ENCODE assay signal across 20 cellular contexts in genomic region chr20:58549231-58549630, GRCh38. TPM values are rescaled to one million over a fixed set of nuclear protein-coding genes. Genes with fewer than 3 reads are reported as not detected.
DNase-seq lines count a peak whose midpoint lies in the region; ATAC-seq, FAIRE-seq and TF ChIP-seq lines count a peak whose summit lies in the region.
"Had no signal": no experiment of that assay in that cellular context is flagged by ENCODE, and none has a peak within 500 bp of the region (broad histone marks: within the 10 kb centered on the region; RNA-seq: fewer than 3 reads in every experiment).

No MANE protein-coding gene starts in this region.

- no peak overlapping the region for H3K4me3 Mint-ChIP-seq in brain
- H3K4me3 Mint-ChIP-seq in activated CD4-positive, alpha-beta T cell treated with anti-CD3 and anti-CD28 coated beads, Interleukin-2, amount 10 ng/mL, durations not matched to agents 7 days and 5 days: no peak overlapping the region
- H3K4me3 Mint-ChIP-seq: CD4-positive, alpha-beta T cell had no signal

- TF ChIP-seq POLR2A in vagina (IDR thresholded peaks at IDR 0.05): no peak

- peak overlapping the region; percentile 11 for H2AK5ac ChIP-seq in mesenchymal stem cell (ENCODE audit: low read length, severe bottlenecking)

- H3K36me3 Mint-ChIP-seq in brain: no peaks in the 10 kb centered on the region
- no peaks in the 10 kb centered on the region for H3K36me3 Mint-ChIP-seq in activated CD4-positive, alpha-beta T cell treated with anti-CD3 and anti-CD28 coated beads, Interleukin-2, amount 10 ng/mL, durations not matched to agents 7 days and 5 days (ENCODE audit: low read depth)

- CTCF ChIA-PET in activated CD4-positive, alpha-beta T cell treated with anti-CD3 and anti-CD28 coated beads, Interleukin-2, amount 10 ng/mL, durations not matched to agents 7 days and 5 days (lab: Charles Lee): no interaction called here

- no peak overlapping the region for H2BK5ac ChIP-seq in mesenchymal stem cell (ENCODE audit: low read depth, low read length, poor library complexity, severe bottlenecking)

- no peak overlapping the region for H3K23ac ChIP-seq in mesenchymal stem cell (ENCODE audit: low read length in 2 of 2)

- no peaks in the 10 kb centered on the region for H3K79me1 ChIP-seq in mesenchymal stem cell (replicated peaks; ENCODE audit: low read length, poor library complexity, severe bottlenecking)

- intact Hi-C loops in vagina (cut with DNase I): no loop called here

- H3K9ac ChIP-seq in mesenchymal stem cell (ENCODE audit: low read length): no peak overlapping the region

- no peak overlapping the region for H2BK15ac ChIP-seq in mesenchymal stem cell (ENCODE audit: low read depth, poor library complexity, severe bottlenecking)

- no peak for DNase-seq in mesenchymal stem cell
- no peak for DNase-seq in osteoblast (ENCODE audit: insufficient read length, low spot score, missing footprints)
- peak; percentile 47 to 88 for DNase-seq in vagina (ENCODE audit: extremely low spot score in 2 of 2)
- DNase-seq in urothelium cell line (ENCODE audit: low spot score): no peak
- no peak for DNase-seq in superior temporal gyrus (ENCODE audit: extremely low spot score)
- DNase-seq in activated CD4-positive, alpha-beta T cell treated with anti-CD3 and anti-CD28 coated beads, Interleukin-2, amount 10 ng/mL, durations not matched to agents 7 days and 5 days: no peak
- DNase-seq: ACHN; AML-193; CD4-positive, alpha-beta T cell; GOT3 had no signal

- H2BK12ac ChIP-seq in mesenchymal stem cell (ENCODE audit: low read length in 2 of 2): no peak overlapping the region

- WGBS in mesenchymal stem cell: 90% methylated on average over 5 of the region's 5 CpGs

- POLR2A ChIA-PET in activated CD4-positive, alpha-beta T cell treated with anti-CD3 and anti-CD28 coated beads, Interleukin-2, amount 10 ng/mL, durations not matched to agents 7 days and 5 days (lab: Charles Lee): no interaction called here

- no peaks in the 10 kb centered on the region for H4K20me1 ChIP-seq in osteoblast (ENCODE audit: insufficient read depth, low read length)

- H3K18ac ChIP-seq in mesenchymal stem cell (ENCODE audit: low read depth in 1 of 2, low read length in 2 of 2): no peak overlapping the region

- FAIRE-seq in urothelium cell line (lab: Jason Lieb, UNC): no peak
- FAIRE-seq: A204.1, D721Med, G401.6, GM12891, GM19239, K562 had no signal

- no peak overlapping the region for H4K8ac ChIP-seq in mesenchymal stem cell (ENCODE audit: low read length)

- H3K9me3 ChIP-seq in mesenchymal stem cell (ENCODE audit: control insufficient read depth, low read length) (no peaks in the 10 kb centered on the region), osteoblast (ENCODE audit: low read depth, low read length) (no peaks in the 10 kb centered on the region), vagina (no peaks in the 10 kb centered on the region)

- H2AFZ ChIP-seq in mesenchymal stem cell (ENCODE audit: low read depth, low read length) (no peak overlapping the region), osteoblast (ENCODE audit: low read length) (no peak overlapping the region)

- H3K27ac Mint-ChIP-seq in brain: peak overlapping the region in 3 of 5 experiments; percentile 60 to 66 (median 66)
- H3K27ac Mint-ChIP-seq in activated CD4-positive, alpha-beta T cell treated with anti-CD3 and anti-CD28 coated beads, Interleukin-2, amount 10 ng/mL, durations not matched to agents 7 days and 5 days: no peak overlapping the region
- H3K27ac Mint-ChIP-seq: CD4-positive, alpha-beta T cell had no signal

- peaks cover 18% of the 10 kb centered on the region for H3K4me1 ChIP-seq in mesenchymal stem cell (ENCODE audit: control insufficient read depth, insufficient read depth, low read depth, low read length)
- peaks cover 74% of the 10 kb centered on the region for H3K4me1 ChIP-seq in osteoblast (ENCODE audit: insufficient read depth, low read length)
- peaks cover 19% of the 10 kb centered on the region for H3K4me1 ChIP-seq in vagina
- H3K4me1 ChIP-seq: Caco-2 had no signal

- TF ChIP-seq CTCF in brain (conservative IDR thresholded peaks at IDR 0.05) (no peak), osteoblast (IDR thresholded peaks at IDR 0.05; ENCODE audit: extremely low read depth, low read depth, low read length) (no peak), vagina (IDR thresholded peaks at IDR 0.05) (no peak)

- H3K79me2 ChIP-seq in osteoblast (ENCODE audit: insufficient read depth, low read length): no peaks in the 10 kb centered on the region

- no peak overlapping the region for H2BK120ac ChIP-seq in mesenchymal stem cell (ENCODE audit: low read depth, low read length)

- H3K36me3 ChIP-seq in mesenchymal stem cell (ENCODE audit: control insufficient read depth in 1 of 2, insufficient read depth in 2 of 2, low read depth in 1 of 2, low read length in 2 of 2) (no peaks in the 10 kb centered on the region), osteoblast (ENCODE audit: insufficient read depth, low read length) (peaks cover 12% of the 10 kb centered on the region), vagina (no peaks in the 10 kb centered on the region)

- H3K4me2 ChIP-seq in mesenchymal stem cell (ENCODE audit: low read length, poor library complexity, severe bottlenecking) (no peak overlapping the region), osteoblast (ENCODE audit: insufficient read depth, low read length) (no peak overlapping the region)

- peaks cover 0 to 10% (median 2%) of the 10 kb centered on the region in 5 experiments for H3K9me3 Mint-ChIP-seq in brain
- no peaks in the 10 kb centered on the region for H3K9me3 Mint-ChIP-seq in activated CD4-positive, alpha-beta T cell treated with anti-CD3 and anti-CD28 coated beads, Interleukin-2, amount 10 ng/mL, durations not matched to agents 7 days and 5 days
- H3K9me3 Mint-ChIP-seq: CD4-positive, alpha-beta T cell had no signal

- no peak overlapping the region for H3K4me3 ChIP-seq in mesenchymal stem cell (ENCODE audit: insufficient read depth in 1 of 2, low read depth in 1 of 2, low read length in 2 of 2)
- no peak overlapping the region for H3K4me3 ChIP-seq in osteoblast (ENCODE audit: insufficient read depth, low read length)
- H3K4me3 ChIP-seq in vagina: no peak overlapping the region
- H3K4me3 ChIP-seq: K562 had no signal

- H3K27me3 Mint-ChIP-seq in brain: peaks cover 14% of the 10 kb centered on the region
- peaks cover 9% of the 10 kb centered on the region for H3K27me3 Mint-ChIP-seq in activated CD4-positive, alpha-beta T cell treated with anti-CD3 and anti-CD28 coated beads, Interleukin-2, amount 10 ng/mL, durations not matched to agents 7 days and 5 days

- no peak overlapping the region for H3K27ac ChIP-seq in mesenchymal stem cell (ENCODE audit: low read length, poor library complexity, severe bottlenecking)
- H3K27ac ChIP-seq in osteoblast (ENCODE audit: low read depth, low read length): peak overlapping the region; percentile 93
- H3K27ac ChIP-seq in vagina: no peak overlapping the region

- H3K4ac ChIP-seq in mesenchymal stem cell (ENCODE audit: low read depth in 1 of 2, low read length in 2 of 2): no peak overlapping the region

- H3K27me3 ChIP-seq in mesenchymal stem cell (ENCODE audit: control insufficient read depth in 1 of 2, insufficient read depth in 1 of 2, low read length in 2 of 2) (no peaks in the 10 kb centered on the region), osteoblast (ENCODE audit: insufficient read depth, low read length) (no peaks in the 10 kb centered on the region), vagina (no peaks in the 10 kb centered on the region)

- H3K4me1 Mint-ChIP-seq in brain: peaks cover 83% of the 10 kb centered on the region
- H3K4me1 Mint-ChIP-seq in activated CD4-positive, alpha-beta T cell treated with anti-CD3 and anti-CD28 coated beads, Interleukin-2, amount 10 ng/mL, durations not matched to agents 7 days and 5 days: no peaks in the 10 kb centered on the region

- H4K91ac ChIP-seq in mesenchymal stem cell (ENCODE audit: low read length): no peak overlapping the region

- no peak for ATAC-seq in HG03442 (IDR thresholded peaks at IDR 0.05; ENCODE audit: unreplicated experiment)
- ATAC-seq: HCT116, K562 had no signal

- no peak overlapping the region for H3K14ac ChIP-seq in mesenchymal stem cell (ENCODE audit: low read length in 2 of 2)

RNA-seq across cellular contexts. Expression of gene APCDD1L, which starts 34.0 kb away (rescaled TPM):
- polyA plus RNA-seq in brain (ENCODE audit: insufficient read depth, low read depth, low replicate concordance): 1.4 TPM
- 0.17 TPM for polyA plus RNA-seq in mesenchymal stem cell (2013, experiment 1 of 2)
- 0.16 TPM for polyA plus RNA-seq in mesenchymal stem cell (2013, experiment 2 of 2)
- total RNA-seq in osteoblast (16.3 and 16.5 TPM in 2 replicates), vagina (0.98 TPM)
- total RNA-seq in activated CD4-positive, alpha-beta T cell treated with anti-CD3 and anti-CD28 coated beads, Interleukin-2, amount 10 ng/mL, durations not matched to agents 7 days and 5 days: not detected
- total RNA-seq: Caco-2; CD4-positive, alpha-beta T cell; K562 had no signal
- polyA plus RNA-seq: K562 had no signal

Comparison
In these comparisons a context has a peak if more than half of its experiments do, and no peak if none do; other contexts are left out.
1. DNase-seq: peak in vagina (2 of 2); none in mesenchymal stem cell (single experiment), osteoblast (single experiment), urothelium cell line (single experiment), superior temporal gyrus (single experiment) and activated CD4-positive, alpha-beta T cell treated with anti-CD3 and anti-CD28 coated beads, Interleukin-2, amount 10 ng/mL, durations not matched to agents 7 days and 5 days (single experiment).